In the genomic region with DNA sequence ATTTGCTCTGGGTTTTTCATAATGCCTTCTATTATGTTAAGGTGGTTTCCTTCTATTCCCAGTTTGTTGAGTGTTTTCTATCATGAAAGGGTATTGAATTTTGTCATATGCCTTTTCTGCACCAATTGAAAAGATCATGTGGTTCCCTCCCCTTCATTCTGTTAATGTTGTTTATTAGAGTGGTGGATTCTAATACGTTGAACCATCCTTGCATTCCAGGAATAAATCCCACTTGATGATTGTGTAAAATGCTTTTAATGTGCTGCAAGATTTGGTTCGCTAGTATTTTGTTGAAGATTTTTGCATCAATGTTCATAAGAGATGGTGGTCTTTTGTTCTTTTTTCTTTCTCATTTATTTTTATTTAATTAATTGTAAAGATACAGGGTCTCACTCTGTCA, we compare ENCODE assay signal across 6 cellular contexts.
"Had no signal": no experiment of that assay in that cellular context is flagged by ENCODE, and none has a peak within 500 bp of the region (broad histone marks: within the 10 kb centered on the region; RNA-seq: fewer than 3 reads in every experiment).

No MANE protein-coding gene starts in this region.

- H2AFZ ChIP-seq: GM23338 had no signal

- DNase-seq: H9, HCEC 1CT, KG1 had no signal

- H3K27me3 Mint-ChIP-seq: IgD-negative memory B cell had no signal

- H3K4me1 Mint-ChIP-seq: GM23338, H9, IgD-negative memory B cell had no signal

- H3K27ac Mint-ChIP-seq: GM23338, H9, IgD-negative memory B cell had no signal

- H3K4me3 ChIP-seq: GM23338 had no signal

- H3K4me3 Mint-ChIP-seq: GM23338, H9, IgD-negative memory B cell had no signal

- H3K4me2 ChIP-seq: GM23338 had no signal

- H3K27ac ChIP-seq: HL-60 had no signal
